21 cellular contexts compared by ENCODE assay signal in genomic region chr10:101859530-101859929, GRCh38. TPM values are rescaled to one million over a fixed set of nuclear protein-coding genes. Genes with fewer than 3 reads are reported as not detected.
DNase-seq lines count a peak whose midpoint lies in the region; ATAC-seq and TF ChIP-seq lines count a peak whose summit lies in the region.
"Had no signal": no experiment of that assay in that cellular context is flagged by ENCODE, and none has a peak within 500 bp of the region (broad histone marks: within the 10 kb centered on the region; RNA-seq: fewer than 3 reads in every experiment).

No MANE protein-coding gene starts in this region.

- no peaks in the 10 kb centered on the region for H3K36me3 ChIP-seq in MM.1S (replicated peaks; ENCODE audit: insufficient read depth, low read length)
- H3K36me3 ChIP-seq: Peyer's patch had no signal

- H3K27me3 Mint-ChIP-seq in activated T-cell treated with anti-CD3 and anti-CD28 coated beads, Interleukin-2, amount 50 U/mL, for 4 hours (ENCODE audit: low read depth), result no peaks in the 10 kb centered on the region
- H3K27me3 Mint-ChIP-seq: activated CD8-positive, alpha-beta T cell treated with anti-CD3 and anti-CD28 coated beads for 36 hours; activated naive CD4-positive, alpha-beta T cell treated with anti-CD3 and anti-CD28 coated beads, Interleukin-2, amount 10 ng/mL, durations not matched to agents 7 days and 5 days; naive B cell had no signal

- H3K36me3 Mint-ChIP-seq in activated T-cell treated with anti-CD3 and anti-CD28 coated beads, Interleukin-2, amount 50 U/mL, for 4 hours (ENCODE audit: insufficient read depth), result peaks cover 30% of the 10 kb centered on the region

- no peak overlapping the region for H3K4me3 ChIP-seq in MM.1S (ENCODE audit: low read length)
- no peak overlapping the region for H3K4me3 ChIP-seq in right cardiac atrium (ENCODE audit: low read length)
- H3K4me3 ChIP-seq: Peyer's patch, testis had no signal

- H3F3A ChIP-seq in MM.1S (ENCODE audit: insufficient read depth, low read length), result no peaks in the 10 kb centered on the region

- H3K4me1 ChIP-seq in MM.1S (ENCODE audit: low read length), result peaks cover 11% of the 10 kb centered on the region
- H3K4me1 ChIP-seq in right cardiac atrium (ENCODE audit: control insufficient read depth, insufficient read depth, low read length), result peaks cover 5% of the 10 kb centered on the region
- H3K4me1 ChIP-seq: Peyer's patch, testis had no signal

- intact Hi-C loops in right cardiac atrium (cut with DNase I), result no loop called here

- H3K9me3 ChIP-seq in MM.1S (replicated peaks; ENCODE audit: insufficient read depth, low read length), result no peaks in the 10 kb centered on the region
- no peaks in the 10 kb centered on the region for H3K9me3 ChIP-seq in right cardiac atrium (ENCODE audit: control insufficient read depth, low read length)
- H3K9me3 ChIP-seq: Peyer's patch, testis had no signal

- no peak overlapping the region for H2AFZ ChIP-seq in MM.1S (ENCODE audit: low read length)

- no peak overlapping the region for H3K9ac ChIP-seq in MM.1S (ENCODE audit: low read length)

- no peaks in the 10 kb centered on the region for H3K9me2 ChIP-seq in MM.1S (replicated peaks; ENCODE audit: insufficient read depth, low read length)

- peak overlapping the region; percentile 56; the same call in 1 of the 2 replicates for H3K4me2 ChIP-seq in MM.1S (ENCODE audit: low read depth, low read length)

- peak; percentile 18 for DNase-seq in MM.1S
- DNase-seq in right cardiac atrium, result no peak
- no peak for DNase-seq in activated T-cell treated with anti-CD3 and anti-CD28 coated beads, Interleukin-2, amount 50 U/mL, for 4 hours
- DNase-seq in NCI-H1417 (lab: John Stamatoyannopoulos, UW), result no peak
- DNase-seq: activated CD8-positive, alpha-beta T cell treated with anti-CD3 and anti-CD28 coated beads for 36 hours; activated naive CD4-positive, alpha-beta T cell treated with anti-CD3 and anti-CD28 coated beads, Interleukin-2, amount 10 ng/mL, durations not matched to agents 7 days and 5 days; amygdala; CD8-positive, alpha-beta T cell; cortex of kidney; GF-D8; naive B cell; NCI-H1105 treated with DMSO at 0.1 percent for 48 hours; NCI-H524; occipital lobe; Peyer's patch; stimulated activated CD4-positive, alpha-beta T cell treated with anti-CD3 and anti-CD28 coated beads, Interleukin-2, amount 100 ng/mL, for 48 hours; stimulated activated naive CD4-positive, alpha-beta T cell; testis had no signal

- H3K27ac ChIP-seq in MM.1S (ENCODE audit: low read length) (peak overlapping the region; percentile 14; the same call in 1 of the 2 replicates), right cardiac atrium (ENCODE audit: low read length) (peak overlapping the region; percentile 81)
- H3K27ac ChIP-seq: testis had no signal

- H3K9me3 Mint-ChIP-seq in activated T-cell treated with anti-CD3 and anti-CD28 coated beads, Interleukin-2, amount 50 U/mL, for 4 hours, result peaks cover 11% of the 10 kb centered on the region

- no peak for TF ChIP-seq CTCF in MM.1S (IDR thresholded peaks at IDR 0.05; ENCODE audit: low read length)

- H3K27me3 ChIP-seq in MM.1S (replicated peaks; ENCODE audit: insufficient read depth, low read length) (no peaks in the 10 kb centered on the region), right cardiac atrium (ENCODE audit: control insufficient read depth, insufficient read depth) (no peaks in the 10 kb centered on the region)
- H3K27me3 ChIP-seq: Peyer's patch, testis had no signal

- H3K4me1 Mint-ChIP-seq in activated T-cell treated with anti-CD3 and anti-CD28 coated beads, Interleukin-2, amount 50 U/mL, for 4 hours (ENCODE audit: low read depth), result peaks cover 9% of the 10 kb centered on the region

- WGBS in right cardiac atrium, result 82% methylated on average over 2 of the region's 2 CpGs

- H3K4me3 Mint-ChIP-seq in activated T-cell treated with anti-CD3 and anti-CD28 coated beads, Interleukin-2, amount 50 U/mL, for 4 hours, result no peak overlapping the region
- H3K4me3 Mint-ChIP-seq: activated CD8-positive, alpha-beta T cell treated with anti-CD3 and anti-CD28 coated beads for 36 hours; activated naive CD4-positive, alpha-beta T cell treated with anti-CD3 and anti-CD28 coated beads, Interleukin-2, amount 10 ng/mL, durations not matched to agents 7 days and 5 days; naive B cell had no signal

- H4K20me1 ChIP-seq in MM.1S (ENCODE audit: insufficient read depth, low read length), result no peaks in the 10 kb centered on the region

- no peaks in the 10 kb centered on the region for H3K79me2 ChIP-seq in MM.1S (ENCODE audit: low read length)

- ATAC-seq in GM18867 (IDR thresholded peaks at IDR 0.05; ENCODE audit: unreplicated experiment) (peak; percentile 56), HG02642 (IDR thresholded peaks at IDR 0.05; ENCODE audit: poor library complexity, unreplicated experiment) (peak; percentile 43), right cardiac atrium (peak; percentile 59 to 69), GM18870 (IDR thresholded peaks at IDR 0.05; ENCODE audit: unreplicated experiment) (no peak)
- ATAC-seq in activated T-cell treated with anti-CD3 and anti-CD28 coated beads, Interleukin-2, amount 50 U/mL, for 4 hours, result no peak
- ATAC-seq: CD8-positive, alpha-beta T cell had no signal

RNA-seq across cellular contexts. Expression of gene KCNIP2, which starts 15.9 kb away (rescaled TPM):
- 100 to 1,000 TPM; 368 to 977 (median 629) TPM for total RNA-seq in right cardiac atrium
- 729 TPM for polyA plus RNA-seq in right cardiac atrium
- under 1 TPM; 0.23 to 0.63 (median 0.37) TPM for total RNA-seq in activated T-cell treated with anti-CD3 and anti-CD28 coated beads, Interleukin-2, amount 50 U/mL, for 4 hours

RNA-seq across cellular contexts. Expression of gene OGA, which starts 41.3 kb away (rescaled TPM):
- 10 to 100 TPM; 67.8 to 96.4 (median 85.4) TPM for total RNA-seq in right cardiac atrium
- 41.1 TPM for polyA plus RNA-seq in right cardiac atrium
- total RNA-seq in activated T-cell treated with anti-CD3 and anti-CD28 coated beads, Interleukin-2, amount 50 U/mL, for 4 hours, result 10 to 100 TPM; 52.0 to 72.2 (median 64.5) TPM

Comparison
In these comparisons a context has a peak if more than half of its experiments do, and no peak if none do; other contexts are left out.
1. ATAC-seq: peak in GM18867 (single experiment), HG02642 (single experiment) and right cardiac atrium (2 of 2); none in GM18870 (single experiment) and activated T-cell treated with anti-CD3 and anti-CD28 coated beads, Interleukin-2, amount 50 U/mL, for 4 hours (0 of 2).
2. RNA of gene KCNIP2, which starts 15.9 kb away (total RNA-seq): 368 to 977 TPM in right cardiac atrium; 0.23 to 0.63 TPM in activated T-cell treated with anti-CD3 and anti-CD28 coated beads, Interleukin-2, amount 50 U/mL, for 4 hours; every median in the first group is over 100 times any median in the second.